ENCODE assay signal across 8 cellular contexts in the genomic region with DNA sequence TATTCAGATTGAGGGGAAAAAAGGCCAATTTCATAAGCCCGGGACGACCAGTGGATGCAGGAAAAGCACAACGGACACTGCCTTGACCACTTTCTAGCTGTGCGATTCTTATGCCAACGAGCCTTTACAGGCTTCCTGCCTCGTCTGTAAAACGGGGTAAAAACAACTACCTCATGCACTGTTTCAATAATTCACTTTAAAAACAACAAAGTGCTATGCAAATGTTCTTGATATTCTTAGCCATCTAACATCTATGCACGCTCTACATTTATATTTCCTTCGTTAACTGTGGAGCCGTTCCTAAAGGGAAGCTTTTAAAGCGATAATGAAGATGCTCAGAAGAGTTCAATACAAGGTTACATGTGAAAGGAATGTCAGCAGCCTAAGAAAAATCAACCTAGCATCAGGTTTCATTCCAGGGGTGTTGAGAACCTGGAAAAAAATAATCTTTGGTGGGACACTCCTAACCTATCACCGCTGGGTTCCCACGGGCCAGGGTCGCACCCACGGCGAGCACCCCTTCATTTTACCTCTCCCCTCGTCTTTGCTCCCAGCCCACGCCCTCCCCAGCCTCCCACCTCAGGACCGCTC. TPM values are rescaled to one million over a fixed set of nuclear protein-coding genes. Genes with fewer than 3 reads are reported as not detected.
DNase-seq lines count a peak whose midpoint lies in the region; TF ChIP-seq lines count a peak whose summit lies in the region.

No MANE protein-coding gene starts in this region.

- peak overlapping the region; percentile 98 for H3K27ac ChIP-seq in right atrium auricular region
- peak overlapping the region; percentile 91 for H3K27ac ChIP-seq in cingulate gyrus (ENCODE audit: low read depth, low read length)

- DNase-seq in right atrium auricular region (ENCODE audit: low spot score) (no peak), cardiac septum (ENCODE audit: low spot score) (no peak), NCI-H2227 treated with DMSO at 0.1 percent for 48 hours (lab: John Stamatoyannopoulos, UW) (peak; percentile 46), KG1 (lab: John Stamatoyannopoulos, UW) (no peak), hepatic stellate cell (ENCODE audit: low spot score) (no peak)
- DNase-seq in activated CD4-positive, alpha-beta T cell treated with anti-CD3 and anti-CD28 coated beads for 1 hour, result no peak

- intact Hi-C loops in cardiac septum (cut with DNase I), result loop anchor here (5.0 kb wide), 1 partner anchor 82 kb away; no protein-coding TSS in a partner anchor

- TF ChIP-seq CTCF in right atrium auricular region (IDR thresholded peaks at IDR 0.05), result no peak

- H3K36me3 ChIP-seq in right atrium auricular region, result no peaks in the 10 kb centered on the region
- no peaks in the 10 kb centered on the region for H3K36me3 ChIP-seq in mucosa of stomach (ENCODE audit: control insufficient read depth, insufficient read depth, low read length)

- peak overlapping the region; percentile 81 for H3K9ac ChIP-seq in mucosa of stomach (ENCODE audit: low read length)

- peak overlapping the region; percentile 72 to 91 for H3K4me3 ChIP-seq in right atrium auricular region
- peak overlapping the region; percentile 64 for H3K4me3 ChIP-seq in mucosa of stomach (ENCODE audit: low read length)

- H3K9me3 ChIP-seq in right atrium auricular region, result no peaks in the 10 kb centered on the region
- no peaks in the 10 kb centered on the region for H3K9me3 ChIP-seq in mucosa of stomach (ENCODE audit: control insufficient read depth, low read length)

- H3K27me3 ChIP-seq in right atrium auricular region (no peaks in the 10 kb centered on the region), mucosa of stomach (ENCODE audit: control insufficient read depth, insufficient read depth, low read length) (no peaks in the 10 kb centered on the region)

- peaks cover 0 to 18% of the 10 kb centered on the region in 2 donors for H3K4me1 ChIP-seq in right atrium auricular region
- H3K4me1 ChIP-seq in mucosa of stomach (ENCODE audit: control insufficient read depth, insufficient read depth, low read length), result no peaks in the 10 kb centered on the region

RNA-seq across cellular contexts. Expression of a gene that starts 1.0 kb away (rescaled TPM):
- total RNA-seq in right atrium auricular region (10 to 100 TPM; 11.5 to 16.4 TPM), cardiac septum (13.5 TPM)
